ENCODE assay signal across 1 cellular context in genomic region chr17:40915199-40915661, GRCh38.
A peak's percentile ranks its signal among the peaks of the same experiment; 100 is the strongest.
TF ChIP-seq lines count a peak whose summit lies in the region.

No MANE protein-coding gene starts in this region.

TF ChIP-seq in HEK293, 187 proteins besides CTCF, POLR2A, EP300 and RAD21 (continued from another document and continues in another):
- TF ChIP-seq ZNF658 (tag by site-specific recombination; IDR thresholded peaks at IDR 0.05) (no peak), ZSCAN5A (tag by site-specific recombination; IDR thresholded peaks at IDR 0.05) (no peak), ZNF677 (tag by site-specific recombination; IDR thresholded peaks at IDR 0.05) (no peak), ZNF394 (tag by site-specific recombination; IDR thresholded peaks at IDR 0.05; ENCODE audit: borderline replicate concordance) (peak; percentile 79), ZNF747 (tag by site-specific recombination; IDR thresholded peaks at IDR 0.05) (no peak), ZBTB6 (tag by site-specific recombination; IDR thresholded peaks at IDR 0.05) (no peak), TSHZ1 (tag by site-specific recombination; IDR thresholded peaks at IDR 0.05; ENCODE audit: borderline replicate concordance) (0 out of 2 replicates have a peak, but pooled peaks have one; percentile 14), ZBTB20 (tag by site-specific recombination; IDR thresholded peaks at IDR 0.05) (no peak), ZNF776 (tag by site-specific recombination; IDR thresholded peaks at IDR 0.05; ENCODE audit: borderline replicate concordance) (no peak), YY1 (tag by site-specific recombination; IDR thresholded peaks at IDR 0.05) (no peak), ZSCAN16 (tag by site-specific recombination; IDR thresholded peaks at IDR 0.05) (no peak), ZNF530 (tag by site-specific recombination; IDR thresholded peaks at IDR 0.05; ENCODE audit: low read depth) (no peak), MEIS1 (CRISPR knock-in tag; IDR thresholded peaks at IDR 0.05; ENCODE audit: borderline replicate concordance) (no peak), ZNF514 (tag by site-specific recombination; IDR thresholded peaks at IDR 0.05) (no peak), ZNF404 (tag by site-specific recombination; IDR thresholded peaks at IDR 0.05) (no peak), ZNF280D (tag by site-specific recombination; IDR thresholded peaks at IDR 0.05) (0 out of 2 replicates have a peak, but pooled peaks have one; percentile 50), ZNF391 (tag by site-specific recombination; IDR thresholded peaks at IDR 0.05; ENCODE audit: borderline replicate concordance, low read depth) (no peak), ZNF266 (tag by site-specific recombination; IDR thresholded peaks at IDR 0.05; ENCODE audit: low read depth) (no peak), ZNF138 (tag by site-specific recombination; IDR thresholded peaks at IDR 0.05; ENCODE audit: borderline replicate concordance) (no peak), ZNF335 (tag by site-specific recombination; conservative IDR thresholded peaks at IDR 0.05) (no peak; the same call in 1 of the 2 replicates), MYNN (tag by site-specific recombination; IDR thresholded peaks at IDR 0.05; ENCODE audit: borderline replicate concordance) (no peak), AEBP2 (tag by site-specific recombination; IDR thresholded peaks at IDR 0.05; ENCODE audit: borderline replicate concordance) (no peak), REPIN1 (tag by site-specific recombination; IDR thresholded peaks at IDR 0.05; ENCODE audit: low read depth) (no peak), ZNF768 (tag by site-specific recombination; IDR thresholded peaks at IDR 0.05) (no peak), PRDM1 (tag by site-specific recombination; IDR thresholded peaks at IDR 0.05) (peak; percentile 91), ZNF660 (tag by site-specific recombination; IDR thresholded peaks at IDR 0.05) (no peak; the same call in 1 of the 2 replicates), ZNF521 (tag by site-specific recombination; IDR thresholded peaks at IDR 0.05) (no peak), SETDB1 (IDR thresholded peaks at IDR 0.05; ENCODE audit: insufficient read length, low read length) (no peak), EGR2 (tag by site-specific recombination; IDR thresholded peaks at IDR 0.05; ENCODE audit: low read depth) (no peak), YY2 (tag by site-specific recombination; IDR thresholded peaks at IDR 0.05) (no peak), ZNF692 (tag by site-specific recombination; IDR thresholded peaks at IDR 0.05) (0 out of 2 replicates have a peak, but pooled peaks have one; percentile 51), ZNF184 (tag by site-specific recombination; IDR thresholded peaks at IDR 0.05) (peak; percentile 83), ZNF544 (tag by site-specific recombination; IDR thresholded peaks at IDR 0.05) (no peak), ZNF18 (tag by site-specific recombination; IDR thresholded peaks at IDR 0.05) (no peak), GLIS2 (tag by site-specific recombination; IDR thresholded peaks at IDR 0.05) (no peak), ZNF398 (tag by site-specific recombination; IDR thresholded peaks at IDR 0.05) (peak; percentile 58), KLF7 (tag by site-specific recombination; IDR thresholded peaks at IDR 0.05; ENCODE audit: borderline replicate concordance) (no peak), ZIC2 (tag by site-specific recombination; IDR thresholded peaks at IDR 0.05) (no peak), ZNF707 (tag by site-specific recombination; IDR thresholded peaks at IDR 0.05) (no peak), ZNF112 (tag by site-specific recombination; IDR thresholded peaks at IDR 0.05) (no peak)
